Comparison of ENCODE assay signal across 6 cellular contexts in genomic region chr6:31817929-31818511, GRCh38. TPM values are rescaled to one million over a fixed set of nuclear protein-coding genes. Genes with fewer than 3 reads are reported as not detected.
A peak's percentile ranks its signal among the peaks of the same experiment; 100 is the strongest.
DNase-seq lines count a peak whose midpoint lies in the region; ATAC-seq, FAIRE-seq and TF ChIP-seq lines count a peak whose summit lies in the region.
"Not testable (repeated sequence)": the region's sequence is repeated elsewhere in the genome, so short reads cannot be mapped to it uniquely, and the experiment has no call there.

No MANE protein-coding gene starts in this region.

- ATAC-seq in CD8-positive, alpha-beta T cell; K562; gastroesophageal sphincter: not testable (repeated sequence)

- H3K9me3 ChIP-seq in CD8-positive, alpha-beta T cell (ENCODE audit: low read length); SK-N-MC (ENCODE audit: low read depth, low read length); K562 (replicated peaks; ENCODE audit: control insufficient read depth, insufficient read depth, low read depth, low read length); gastroesophageal sphincter; muscle layer of duodenum (ENCODE audit: control insufficient read depth in 1 of 2, low read length in 2 of 2); stomach smooth muscle (ENCODE audit: control insufficient read depth in 2 of 2, low read length in 2 of 2): not testable (repeated sequence)

- not testable (repeated sequence) for H3K36me3 ChIP-seq in CD8-positive, alpha-beta T cell (ENCODE audit: insufficient read depth, low read length); SK-N-MC (ENCODE audit: insufficient read depth, low read length); gastroesophageal sphincter; muscle layer of duodenum (ENCODE audit: control insufficient read depth in 1 of 2, insufficient read depth in 2 of 2, low read length in 2 of 2); stomach smooth muscle (ENCODE audit: control insufficient read depth in 2 of 2, insufficient read depth in 2 of 2, low read length in 2 of 2)
- peaks cover 23% of the 10 kb centered on the region for H3K36me3 ChIP-seq in K562 (ENCODE audit: control insufficient read depth, insufficient read depth, low read length)

- POLR2A ChIA-PET in CD8-positive, alpha-beta T cell (lab: Charles Lee): interaction anchor here (0.6 to 2.1 kb wide), 12 partner anchors 9 to 165 kb away, joined by 3 to 17 read pairs (median 4); partner anchors contain the start of genes BAG6, DDAH2, GPANK1 and HSPA1B
- POLR2A ChIA-PET in K562 (lab: Yijun Ruan, JAX): interaction anchor here (0.5 to 1.9 kb wide), 17 partner anchors 9 to 267 kb away, joined by 3 to 20 read pairs (median 4); partner anchors contain the start of genes CLIC1, GPANK1, HSPA1B and LSM2

- H3K79me2 ChIP-seq in K562 (ENCODE audit: control insufficient read depth, insufficient read depth, low read length): peaks cover 68% of the 10 kb centered on the region

- H2AFZ ChIP-seq in K562 (ENCODE audit: low read depth, low read length): not testable (repeated sequence)

- not testable (repeated sequence) for BruUV-seq in K562 (replicated peaks; lab: Mats Ljungman, UMichigan)

- H3K9me3 Mint-ChIP-seq in CD8-positive, alpha-beta T cell: not testable (repeated sequence)

- peak overlapping the region; percentile 14 for H3K27ac ChIP-seq in CD8-positive, alpha-beta T cell (ENCODE audit: low read depth, low read length)
- H3K27ac ChIP-seq in SK-N-MC: not testable (repeated sequence)
- H3K27ac ChIP-seq in K562 (ENCODE audit: extremely low read depth, low read depth, low read length) (peak overlapping the region; percentile 21; the same call in 2 of the 3 replicates), gastroesophageal sphincter (peak overlapping the region; percentile 29 to 98 (median 89)), muscle layer of duodenum (ENCODE audit: low read length) (peak overlapping the region; percentile 75), stomach smooth muscle (ENCODE audit: low read length) (peak overlapping the region; percentile 58)

- CTCF ChIA-PET in CD8-positive, alpha-beta T cell (lab: Charles Lee): interaction anchor here (1.0 to 2.1 kb wide), 11 partner anchors 9 to 267 kb away, joined by 3 to 16 read pairs (median 5); partner anchors contain the start of genes ABHD16A, DDAH2, HSPA1B and LSM2
- CTCF ChIA-PET in K562 (lab: Yijun Ruan, JAX; ENCODE audit: low intra/inter-chr PET ratio): not testable (repeated sequence)

- not testable (repeated sequence) for TF ChIP-seq EP300 in K562 (IDR thresholded peaks at IDR 0.05; ENCODE audit: low read length); gastroesophageal sphincter (IDR thresholded peaks at IDR 0.05)

- in situ Hi-C loops in K562 (cut with MboI): not testable (repeated sequence)

- FAIRE-seq in K562 (lab: Jason Lieb, UNC): not testable (repeated sequence)

- peak overlapping the region; percentile 57 for H3K4me3 ChIP-seq in CD8-positive, alpha-beta T cell (ENCODE audit: low read depth, low read length)
- H3K4me3 ChIP-seq in SK-N-MC (peak overlapping the region; percentile 77), K562 (peak overlapping the region; percentile 54), gastroesophageal sphincter (peak overlapping the region; percentile 54 to 77), muscle layer of duodenum (ENCODE audit: low read depth in 1 of 2, low read length in 2 of 2) (peak overlapping the region; percentile 57 to 78), stomach smooth muscle (ENCODE audit: low read length in 2 of 2) (peak overlapping the region; percentile 71 to 80)

- WGBS in K562 (ENCODE audit: insufficient coverage, low coverage, missing lambda C conversion rate): 3% methylated on average over 8 of the region's 8 CpGs
- 27 to 35% methylated on average over 1 to 5 of the region's 8 CpGs for WGBS in gastroesophageal sphincter (ENCODE audit: low coverage in 1 of 2), 2 donors

- peak overlapping the region; percentile 73 for H3K4me3 Mint-ChIP-seq in CD8-positive, alpha-beta T cell

- peaks cover 16% of the 10 kb centered on the region for H4K20me1 ChIP-seq in K562 (replicated peaks; ENCODE audit: control insufficient read depth, insufficient read depth, low read length)

- not testable (repeated sequence) for TF ChIP-seq CTCF in CD8-positive, alpha-beta T cell (IDR thresholded peaks at IDR 0.05); K562 (IDR thresholded peaks at IDR 0.05 in 2 of 3, conservative IDR thresholded peaks at IDR 0.05 in 1 of 3; ENCODE audit: insufficient read depth in 2 of 3, low read depth in 1 of 3, low read length in 3 of 3); gastroesophageal sphincter (IDR thresholded peaks at IDR 0.05)

- H3K9ac ChIP-seq in SK-N-MC (ENCODE audit: insufficient read length) (peak overlapping the region; percentile 62), K562 (ENCODE audit: insufficient read depth in 1 of 2, low read depth in 2 of 2, low read length in 2 of 2) (peak overlapping the region; percentile 53 to 82), stomach smooth muscle (ENCODE audit: low read length in 2 of 2) (peak overlapping the region in 1 of 2 donors; percentile 36)

- TF ChIP-seq POLR2A in K562 (conservative IDR thresholded peaks at IDR 0.05); gastroesophageal sphincter (IDR thresholded peaks at IDR 0.05): not testable (repeated sequence)

- H3K9me1 ChIP-seq in K562 (ENCODE audit: control insufficient read depth, insufficient read depth, low read length): not testable (repeated sequence)

- peak in 1 of 2 experiments; percentile 12; a peak in 1 of 4 replicates for TF ChIP-seq RAD21 in K562 (CRISPR knock-in tag; conservative IDR thresholded peaks at IDR 0.05 in 1 of 2, IDR thresholded peaks at IDR 0.05 in 1 of 2)

- not testable (repeated sequence) for H3K27me3 Mint-ChIP-seq in CD8-positive, alpha-beta T cell (ENCODE audit: low read depth)

- not testable (repeated sequence) for DNase-seq in CD8-positive, alpha-beta T cell; SK-N-MC (ENCODE audit: low read depth, low spot score); K562 (ENCODE audit: extremely low read depth in 1 of 4, low spot score in 3 of 4)

- peaks cover 50% of the 10 kb centered on the region for H3K4me1 Mint-ChIP-seq in CD8-positive, alpha-beta T cell (ENCODE audit: low read depth)

- not testable (repeated sequence) for H3K36me3 Mint-ChIP-seq in CD8-positive, alpha-beta T cell

- peak overlapping the region; percentile 89 for H3K4me2 ChIP-seq in K562 (ENCODE audit: insufficient read depth, low read length)

- H3K27me3 ChIP-seq in CD8-positive, alpha-beta T cell (ENCODE audit: insufficient read depth, low read length); K562 (ENCODE audit: control insufficient read depth in 2 of 2, insufficient read depth in 2 of 2, low read length in 2 of 2); gastroesophageal sphincter; muscle layer of duodenum (ENCODE audit: low read depth, low read length); stomach smooth muscle (ENCODE audit: control insufficient read depth in 1 of 2, insufficient read depth in 2 of 2, low read length in 2 of 2): not testable (repeated sequence)

- peak overlapping the region; percentile 77 for H3K27ac Mint-ChIP-seq in CD8-positive, alpha-beta T cell

- H3K4me1 ChIP-seq in CD8-positive, alpha-beta T cell (ENCODE audit: insufficient read depth, low read length): peaks cover 37% of the 10 kb centered on the region
- peaks cover 41 to 52% of the 10 kb centered on the region in 2 experiments for H3K4me1 ChIP-seq in K562 (replicated peaks in 1 of 2; ENCODE audit: control insufficient read depth in 2 of 2, insufficient read depth in 2 of 2, low read length in 2 of 2)
- peaks cover 3 to 59% (median 35%) of the 10 kb centered on the region in 3 donors for H3K4me1 ChIP-seq in gastroesophageal sphincter
- peaks cover 12 to 34% of the 10 kb centered on the region in 2 donors for H3K4me1 ChIP-seq in muscle layer of duodenum (ENCODE audit: control insufficient read depth in 1 of 2, insufficient read depth in 2 of 2, low read length in 2 of 2)
- peaks cover 23% of the 10 kb centered on the region for H3K4me1 ChIP-seq in stomach smooth muscle (ENCODE audit: control insufficient read depth, insufficient read depth, low read length)

- intact Hi-C loops in CD8-positive, alpha-beta T cell (cut with DNase I, micrococcal nuclease): loop anchor here in 1 of 2 experiments (2.0 kb wide), 1 partner anchor 89 kb away; the partner anchor contains the start of gene DDAH2
- intact Hi-C loops in K562 (cut with micrococcal nuclease): not testable (repeated sequence)

RNA-seq across cellular contexts. Expression of gene HSPA1A, which starts 2.7 kb away (rescaled TPM):
- 1 to 10 TPM; 2.1 to 2.2 TPM for total RNA-seq in CD8-positive, alpha-beta T cell
- 90.0 and 172 TPM in 2 replicates for total RNA-seq in K562 (2011; cell fraction: chromatin; rRNA removed; ENCODE audit: low replicate concordance)
- 284 and 343 TPM in 2 replicates for total RNA-seq in K562 (2011; cell fraction: nucleolus; rRNA removed)
- total RNA-seq in K562 (2011; cell fraction: nucleoplasm; rRNA removed): 203 and 274 TPM in 2 replicates
- total RNA-seq in K562 (2014; rRNA removed) (230 and 366 TPM in 2 replicates), K562 (2014; rRNA removed; fragmentation: Illumina TruSeq; extraction: Trizol) (37.8 and 69.6 TPM in 2 replicates), K562 (2015; rRNA removed; fragmentation: Illumina TruSeq; extraction: Trizol) (273 TPM in 2 replicates), K562 (2021) (265 and 360 TPM in 2 replicates), gastroesophageal sphincter (100 to 1,000 TPM; 287 to 496 (median 351) TPM)
- polyA plus RNA-seq in K562 (2011; rRNA removed) (101 and 215 TPM in 2 replicates), K562 (2014; fragmentation: Illumina TruSeq; extraction: Trizol) (107 and 158 TPM in 2 replicates), K562 (2014; fragmentation: Nextera tagmentation; extraction: Ambion mirVana) (1 to 10 TPM; 2.2 to 4.1 TPM), K562 (2014; rRNA removed) (158 and 192 TPM in 2 replicates)
- 154 and 272 TPM in 2 replicates for polyA plus RNA-seq in K562 (2011; cell fraction: cytosol; rRNA removed)
- 168 and 272 TPM in 2 replicates for polyA plus RNA-seq in K562 (2011; cell fraction: nucleus; rRNA removed)
- polyA plus RNA-seq in K562 (2012): 308 and 430 TPM in 2 replicates
- polyA minus RNA-seq in K562 (2011; rRNA and poly(A)+ RNA removed): 86.6 and 87.6 TPM in 2 replicates
- 195 and 284 TPM in 2 replicates for polyA minus RNA-seq in K562 (2011; cell fraction: cytosol; rRNA and poly(A)+ RNA removed)
- 57.8 and 195 TPM in 2 replicates for polyA minus RNA-seq in K562 (2011; cell fraction: nucleus; rRNA and poly(A)+ RNA removed)

RNA-seq across cellular contexts. Expression of gene HSPA1L, which starts 2.9 kb away (rescaled TPM):
- 1 to 10 TPM; 1.2 TPM for total RNA-seq in CD8-positive, alpha-beta T cell
- total RNA-seq in K562 (2011; cell fraction: chromatin; rRNA removed; ENCODE audit: low replicate concordance): 0.97 and 1.8 TPM in 2 replicates
- total RNA-seq in K562 (2011; cell fraction: nucleolus; rRNA removed): 0.67 and 0.79 TPM in 2 replicates
- total RNA-seq in K562 (2011; cell fraction: nucleoplasm; rRNA removed): 0.88 and 0.92 TPM in 2 replicates
- 0.82 and 1.0 TPM in 2 replicates for total RNA-seq in K562 (2014; rRNA removed)
- total RNA-seq in K562 (2014; rRNA removed; fragmentation: Illumina TruSeq; extraction: Trizol): 0.70 and 1.3 TPM in 2 replicates
- total RNA-seq in K562 (2015; rRNA removed; fragmentation: Illumina TruSeq; extraction: Trizol): 1.1 and 1.3 TPM in 2 replicates
- total RNA-seq in K562 (2021): 1.0 and 1.1 TPM in 2 replicates
- polyA plus RNA-seq in K562 (2011; rRNA removed): 2.0 and 2.2 TPM in 2 replicates
- polyA plus RNA-seq in K562 (2011; cell fraction: cytosol; rRNA removed): 1.5 and 2.2 TPM in 2 replicates
- polyA plus RNA-seq in K562 (2011; cell fraction: nucleus; rRNA removed): 1.2 and 1.5 TPM in 2 replicates
- polyA plus RNA-seq in K562 (2012): 2.3 and 3.1 TPM in 2 replicates
- 1.5 and 2.1 TPM in 2 replicates for polyA plus RNA-seq in K562 (2014; fragmentation: Illumina TruSeq; extraction: Trizol)
- under 1 TPM; 0.14 to 0.34 TPM for polyA plus RNA-seq in K562 (2014; fragmentation: Nextera tagmentation; extraction: Ambion mirVana)
- 1.3 and 1.7 TPM in 2 replicates for polyA plus RNA-seq in K562 (2014; rRNA removed)
- 2.5 and 3.0 TPM in 2 replicates for polyA minus RNA-seq in K562 (2011; rRNA and poly(A)+ RNA removed)
- polyA minus RNA-seq in K562 (2011; cell fraction: cytosol; rRNA and poly(A)+ RNA removed): 1.2 and 1.4 TPM in 2 replicates
- polyA minus RNA-seq in K562 (2011; cell fraction: nucleus; rRNA and poly(A)+ RNA removed): 0.13 and 0.78 TPM in 2 replicates
- total RNA-seq in gastroesophageal sphincter: 1 to 10 TPM; 1.9 to 3.9 (median 2.6) TPM

RNA-seq across cellular contexts. Expression of gene HSPA1B, which starts 9.5 kb away (rescaled TPM):
- 1 to 10 TPM; 4.9 to 5.2 TPM for total RNA-seq in CD8-positive, alpha-beta T cell
- total RNA-seq in K562 (2011; cell fraction: chromatin; rRNA removed; ENCODE audit: low replicate concordance): 76.7 and 167 TPM in 2 replicates
- 343 and 450 TPM in 2 replicates for total RNA-seq in K562 (2011; cell fraction: nucleolus; rRNA removed)
- 165 and 255 TPM in 2 replicates for total RNA-seq in K562 (2011; cell fraction: nucleoplasm; rRNA removed)
- 197 and 320 TPM in 2 replicates for total RNA-seq in K562 (2014; rRNA removed)
- 24.2 and 51.2 TPM in 2 replicates for total RNA-seq in K562 (2014; rRNA removed; fragmentation: Illumina TruSeq; extraction: Trizol)
- total RNA-seq in K562 (2015; rRNA removed; fragmentation: Illumina TruSeq; extraction: Trizol): 164 and 185 TPM in 2 replicates
- 227 and 299 TPM in 2 replicates for total RNA-seq in K562 (2021)
- 35.3 and 91.9 TPM in 2 replicates for polyA plus RNA-seq in K562 (2011; rRNA removed)
- 65.1 and 127 TPM in 2 replicates for polyA plus RNA-seq in K562 (2011; cell fraction: cytosol; rRNA removed)
- 111 and 176 TPM in 2 replicates for polyA plus RNA-seq in K562 (2011; cell fraction: nucleus; rRNA removed)
- polyA plus RNA-seq in K562 (2012): 222 and 255 TPM in 2 replicates
- 49.0 and 89.3 TPM in 2 replicates for polyA plus RNA-seq in K562 (2014; fragmentation: Illumina TruSeq; extraction: Trizol)
- polyA plus RNA-seq in K562 (2014; fragmentation: Nextera tagmentation; extraction: Ambion mirVana): under 1 TPM; 0.27 to 0.62 TPM
- 81.7 and 86.4 TPM in 2 replicates for polyA plus RNA-seq in K562 (2014; rRNA removed)
- 85.7 and 121 TPM in 2 replicates for polyA minus RNA-seq in K562 (2011; rRNA and poly(A)+ RNA removed)
- polyA minus RNA-seq in K562 (2011; cell fraction: cytosol; rRNA and poly(A)+ RNA removed): 213 and 255 TPM in 2 replicates
- polyA minus RNA-seq in K562 (2011; cell fraction: nucleus; rRNA and poly(A)+ RNA removed): 72.7 and 209 TPM in 2 replicates
- total RNA-seq in gastroesophageal sphincter: 100 to 1,000 TPM; 198 to 260 (median 219) TPM

RNA-seq across cellular contexts. Expression of gene LSM2, which starts 11.3 kb away (rescaled TPM):
- 10 to 100 TPM; 19.6 to 26.4 TPM for total RNA-seq in CD8-positive, alpha-beta T cell
- total RNA-seq in K562 (2011; cell fraction: chromatin; rRNA removed; ENCODE audit: low replicate concordance): 30.0 and 54.3 TPM in 2 replicates
- 63.9 and 68.4 TPM in 2 replicates for total RNA-seq in K562 (2011; cell fraction: nucleolus; rRNA removed)
- 72.4 and 107 TPM in 2 replicates for total RNA-seq in K562 (2011; cell fraction: nucleoplasm; rRNA removed)
- total RNA-seq in K562 (2014; rRNA removed) (163 and 271 TPM in 2 replicates), K562 (2014; rRNA removed; fragmentation: Illumina TruSeq; extraction: Trizol) (244 and 250 TPM in 2 replicates), K562 (2015; rRNA removed; fragmentation: Illumina TruSeq; extraction: Trizol) (195 and 196 TPM in 2 replicates), K562 (2021) (223 and 232 TPM in 2 replicates), gastroesophageal sphincter (10 to 100 TPM; 18.0 to 31.7 (median 28.5) TPM)
- polyA plus RNA-seq in K562 (2011; rRNA removed) (154 and 184 TPM in 2 replicates), K562 (2014; fragmentation: Illumina TruSeq; extraction: Trizol) (223 and 256 TPM in 2 replicates), K562 (2014; fragmentation: Nextera tagmentation; extraction: Ambion mirVana) (100 to 1,000 TPM; 405 to 407 TPM), K562 (2014; rRNA removed) (159 and 218 TPM in 2 replicates)
- 318 and 368 TPM in 2 replicates for polyA plus RNA-seq in K562 (2011; cell fraction: cytosol; rRNA removed)
- polyA plus RNA-seq in K562 (2011; cell fraction: nucleus; rRNA removed): 114 and 133 TPM in 2 replicates
- polyA plus RNA-seq in K562 (2012): 208 and 220 TPM in 2 replicates
- 135 and 188 TPM in 2 replicates for polyA minus RNA-seq in K562 (2011; rRNA and poly(A)+ RNA removed)
- polyA minus RNA-seq in K562 (2011; cell fraction: cytosol; rRNA and poly(A)+ RNA removed): 127 and 129 TPM in 2 replicates
- 13.7 and 23.7 TPM in 2 replicates for polyA minus RNA-seq in K562 (2011; cell fraction: nucleus; rRNA and poly(A)+ RNA removed)

RNA-seq across cellular contexts. Expression of gene VARS1, which starts 22.5 kb away (rescaled TPM):
- total RNA-seq in CD8-positive, alpha-beta T cell: 10 to 100 TPM; 29.8 to 33.3 TPM
- 246 and 727 TPM in 2 replicates for total RNA-seq in K562 (2011; cell fraction: chromatin; rRNA removed; ENCODE audit: low replicate concordance)
- total RNA-seq in K562 (2011; cell fraction: nucleolus; rRNA removed): 447 and 517 TPM in 2 replicates
- total RNA-seq in K562 (2011; cell fraction: nucleoplasm; rRNA removed): 263 and 281 TPM in 2 replicates
- total RNA-seq in K562 (2014; rRNA removed): 155 and 210 TPM in 2 replicates
- total RNA-seq in K562 (2014; rRNA removed; fragmentation: Illumina TruSeq; extraction: Trizol): 187 and 202 TPM in 2 replicates
- total RNA-seq in K562 (2015; rRNA removed; fragmentation: Illumina TruSeq; extraction: Trizol): 128 and 130 TPM in 2 replicates
- 484 and 488 TPM in 2 replicates for total RNA-seq in K562 (2021)
- 37.9 and 95.1 TPM in 2 replicates for polyA plus RNA-seq in K562 (2011; rRNA removed)
- polyA plus RNA-seq in K562 (2011; cell fraction: cytosol; rRNA removed): 43.0 and 64.6 TPM in 2 replicates
- 313 and 459 TPM in 2 replicates for polyA plus RNA-seq in K562 (2011; cell fraction: nucleus; rRNA removed)
- polyA plus RNA-seq in K562 (2012): 232 and 255 TPM in 2 replicates
- polyA plus RNA-seq in K562 (2014; fragmentation: Illumina TruSeq; extraction: Trizol): 282 and 332 TPM in 2 replicates
- polyA plus RNA-seq in K562 (2014; fragmentation: Nextera tagmentation; extraction: Ambion mirVana): 10 to 100 TPM in 1 of 2 experiments, 1 to 10 TPM in 1; 2.9 to 10.4 TPM
- polyA plus RNA-seq in K562 (2014; rRNA removed): 128 and 129 TPM in 2 replicates
- polyA minus RNA-seq in K562 (2011; rRNA and poly(A)+ RNA removed): 80.3 and 127 TPM in 2 replicates
- polyA minus RNA-seq in K562 (2011; cell fraction: cytosol; rRNA and poly(A)+ RNA removed): 209 and 273 TPM in 2 replicates
- 119 and 142 TPM in 2 replicates for polyA minus RNA-seq in K562 (2011; cell fraction: nucleus; rRNA and poly(A)+ RNA removed)
- total RNA-seq in gastroesophageal sphincter: 10 to 100 TPM; 25.4 to 50.6 (median 29.9) TPM

Comparison
In these comparisons a context has a peak if more than half of its experiments do, and no peak if none do; other contexts are left out.
1. RNA of gene HSPA1A, which starts 2.7 kb away (total RNA-seq): 287 to 496 TPM in gastroesophageal sphincter and 37.8 to 366 TPM in K562; 2.1 to 2.2 TPM in CD8-positive, alpha-beta T cell; every median in the first group is over 10 times any median in the second.
2. RNA of gene HSPA1B, which starts 9.5 kb away (total RNA-seq): 198 to 260 TPM in gastroesophageal sphincter and 24.2 to 450 TPM in K562; 4.9 to 5.2 TPM in CD8-positive, alpha-beta T cell; every median in the first group is over 4 times any median in the second.
3. Peak in every context shown above with its lines, with median percentiles within 50 percentile points of each other: H3K4me3 ChIP-seq.